Comparison of ENCODE assay signal across 1 cellular context in the genomic region with DNA sequence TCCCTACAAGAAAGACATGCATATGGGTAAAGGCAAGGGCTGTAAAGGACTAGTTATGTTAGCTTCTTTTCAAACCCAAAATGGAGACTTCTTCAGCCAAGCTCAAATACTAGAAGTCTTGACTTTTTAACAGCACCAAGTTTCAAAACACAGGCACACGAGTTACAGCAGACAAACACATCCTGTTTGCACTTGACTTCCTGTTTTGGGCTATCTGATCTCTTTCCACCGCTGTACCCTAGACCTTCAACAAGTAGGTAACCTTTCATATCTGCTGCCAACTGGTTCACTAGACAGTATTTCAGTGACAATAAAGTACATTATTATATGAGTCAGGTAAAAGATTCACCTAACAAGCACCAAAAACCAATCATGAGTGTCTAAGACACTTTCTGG.
TF ChIP-seq lines count a peak whose summit lies in the region.

No MANE protein-coding gene starts in this region.

TF ChIP-seq in GM12878, 131 proteins besides CTCF, POLR2A, EP300 and RAD21 (continued from another document and continues in another):
- no peak for TF ChIP-seq SKIL (IDR thresholded peaks at IDR 0.05; ENCODE audit: low read depth, poor library complexity, severe bottlenecking)
- no peak for TF ChIP-seq MYB (IDR thresholded peaks at IDR 0.05; ENCODE audit: borderline replicate concordance, low read depth, low read length)
- TF ChIP-seq FOS (IDR thresholded peaks at IDR 0.05; ENCODE audit: borderline replicate concordance, extremely low read depth, insufficient read length), result no peak
- TF ChIP-seq JUND (IDR thresholded peaks at IDR 0.05; ENCODE audit: low read depth, low read length), result no peak
- TF ChIP-seq MTA2 (IDR thresholded peaks at IDR 0.05; ENCODE audit: low read depth), result no peak
- peak; percentile 67 for TF ChIP-seq MAX (IDR thresholded peaks at IDR 0.05; ENCODE audit: low read depth, low read length)
- no peak for TF ChIP-seq MXI1 (IDR thresholded peaks at IDR 0.05; ENCODE audit: low read depth, low read length)
- no peak for TF ChIP-seq RB1 (IDR thresholded peaks at IDR 0.05; ENCODE audit: borderline replicate concordance)
- no peak for TF ChIP-seq TBL1XR1 (IDR thresholded peaks at IDR 0.05; ENCODE audit: low read depth, low read length)
- no peak for TF ChIP-seq TCF7 (IDR thresholded peaks at IDR 0.05; ENCODE audit: borderline replicate concordance)
- no peak for TF ChIP-seq CEBPZ (IDR thresholded peaks at IDR 0.05; ENCODE audit: low read depth, low read length)
- TF ChIP-seq TARDBP (IDR thresholded peaks at IDR 0.05; ENCODE audit: borderline replicate concordance), result no peak
- TF ChIP-seq NR2C2 (IDR thresholded peaks at IDR 0.05; ENCODE audit: borderline replicate concordance, control insufficient read depth, insufficient read length, low read depth), result no peak
- TF ChIP-seq POU2F2 (IDR thresholded peaks at IDR 0.05; ENCODE audit: borderline replicate concordance, low read depth, low read length), result no peak
- no peak for TF ChIP-seq CHD4 (IDR thresholded peaks at IDR 0.05)
- peak; percentile 90 for TF ChIP-seq SPI1 (IDR thresholded peaks at IDR 0.05; ENCODE audit: borderline replicate concordance, insufficient read depth, low read depth, low read length)
- TF ChIP-seq MTA3 (IDR thresholded peaks at IDR 0.05; ENCODE audit: borderline replicate concordance, low read length), result peak; percentile 67; the same call in 1 of the 2 replicates
- no peak for TF ChIP-seq ZNF207 (IDR thresholded peaks at IDR 0.05; ENCODE audit: borderline replicate concordance)
- peak; percentile 97 for TF ChIP-seq ZNF687 (IDR thresholded peaks at IDR 0.05)
- TF ChIP-seq KAT2A (conservative IDR thresholded peaks at IDR 0.05; ENCODE audit: control insufficient read depth, low read depth, low read length), result no peak
- TF ChIP-seq YY1 (IDR thresholded peaks at IDR 0.05; ENCODE audit: low read depth, low read length), result peak; percentile 42; the same call in 1 of the 2 replicates
- TF ChIP-seq SMARCA5 (IDR thresholded peaks at IDR 0.05), result no peak
- TF ChIP-seq SMC3 (IDR thresholded peaks at IDR 0.05; ENCODE audit: borderline replicate concordance, low read length), result no peak
- no peak for TF ChIP-seq STAT3 (IDR thresholded peaks at IDR 0.05; ENCODE audit: low read depth, low read length)
- no peak for TF ChIP-seq E4F1 (IDR thresholded peaks at IDR 0.05; ENCODE audit: borderline replicate concordance, partially characterized antibody)
- peak; percentile 3; the same call in 1 of the 2 replicates for TF ChIP-seq JUNB (IDR thresholded peaks at IDR 0.05)
- TF ChIP-seq SREBF2 (IDR thresholded peaks at IDR 0.05; ENCODE audit: low read length), result no peak
- TF ChIP-seq SIN3A (IDR thresholded peaks at IDR 0.05; ENCODE audit: low read depth, low read length), result no peak; the same call in 1 of the 2 replicates
- TF ChIP-seq CEBPB (IDR thresholded peaks at IDR 0.05; ENCODE audit: borderline replicate concordance in 1 of 2, low read depth in 2 of 2, low read length in 2 of 2), result no peak
- TF ChIP-seq CREM (IDR thresholded peaks at IDR 0.05; ENCODE audit: low read depth), result no peak
- no peak for TF ChIP-seq PAX8 (IDR thresholded peaks at IDR 0.05)
- TF ChIP-seq, protein P1, sequence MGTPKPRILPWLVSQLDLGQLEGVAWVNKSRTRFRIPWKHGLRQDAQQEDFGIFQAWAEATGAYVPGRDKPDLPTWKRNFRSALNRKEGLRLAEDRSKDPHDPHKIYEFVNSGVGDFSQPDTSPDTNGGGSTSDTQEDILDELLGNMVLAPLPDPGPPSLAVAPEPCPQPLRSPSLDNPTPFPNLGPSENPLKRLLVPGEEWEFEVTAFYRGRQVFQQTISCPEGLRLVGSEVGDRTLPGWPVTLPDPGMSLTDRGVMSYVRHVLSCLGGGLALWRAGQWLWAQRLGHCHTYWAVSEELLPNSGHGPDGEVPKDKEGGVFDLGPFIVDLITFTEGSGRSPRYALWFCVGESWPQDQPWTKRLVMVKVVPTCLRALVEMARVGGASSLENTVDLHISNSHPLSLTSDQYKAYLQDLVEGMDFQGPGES (IDR thresholded peaks at IDR 0.05), result no peak
- TF ChIP-seq ZBTB33 (IDR thresholded peaks at IDR 0.05), result no peak
- TF ChIP-seq SREBF1 (IDR thresholded peaks at IDR 0.05; ENCODE audit: low read length), result no peak
- TF ChIP-seq SP1 (IDR thresholded peaks at IDR 0.05; ENCODE audit: low read depth, low read length), result no peak
- no peak for TF ChIP-seq NFYA (IDR thresholded peaks at IDR 0.05; ENCODE audit: borderline replicate concordance, low read depth, low read length)
- TF ChIP-seq, protein P2, sequence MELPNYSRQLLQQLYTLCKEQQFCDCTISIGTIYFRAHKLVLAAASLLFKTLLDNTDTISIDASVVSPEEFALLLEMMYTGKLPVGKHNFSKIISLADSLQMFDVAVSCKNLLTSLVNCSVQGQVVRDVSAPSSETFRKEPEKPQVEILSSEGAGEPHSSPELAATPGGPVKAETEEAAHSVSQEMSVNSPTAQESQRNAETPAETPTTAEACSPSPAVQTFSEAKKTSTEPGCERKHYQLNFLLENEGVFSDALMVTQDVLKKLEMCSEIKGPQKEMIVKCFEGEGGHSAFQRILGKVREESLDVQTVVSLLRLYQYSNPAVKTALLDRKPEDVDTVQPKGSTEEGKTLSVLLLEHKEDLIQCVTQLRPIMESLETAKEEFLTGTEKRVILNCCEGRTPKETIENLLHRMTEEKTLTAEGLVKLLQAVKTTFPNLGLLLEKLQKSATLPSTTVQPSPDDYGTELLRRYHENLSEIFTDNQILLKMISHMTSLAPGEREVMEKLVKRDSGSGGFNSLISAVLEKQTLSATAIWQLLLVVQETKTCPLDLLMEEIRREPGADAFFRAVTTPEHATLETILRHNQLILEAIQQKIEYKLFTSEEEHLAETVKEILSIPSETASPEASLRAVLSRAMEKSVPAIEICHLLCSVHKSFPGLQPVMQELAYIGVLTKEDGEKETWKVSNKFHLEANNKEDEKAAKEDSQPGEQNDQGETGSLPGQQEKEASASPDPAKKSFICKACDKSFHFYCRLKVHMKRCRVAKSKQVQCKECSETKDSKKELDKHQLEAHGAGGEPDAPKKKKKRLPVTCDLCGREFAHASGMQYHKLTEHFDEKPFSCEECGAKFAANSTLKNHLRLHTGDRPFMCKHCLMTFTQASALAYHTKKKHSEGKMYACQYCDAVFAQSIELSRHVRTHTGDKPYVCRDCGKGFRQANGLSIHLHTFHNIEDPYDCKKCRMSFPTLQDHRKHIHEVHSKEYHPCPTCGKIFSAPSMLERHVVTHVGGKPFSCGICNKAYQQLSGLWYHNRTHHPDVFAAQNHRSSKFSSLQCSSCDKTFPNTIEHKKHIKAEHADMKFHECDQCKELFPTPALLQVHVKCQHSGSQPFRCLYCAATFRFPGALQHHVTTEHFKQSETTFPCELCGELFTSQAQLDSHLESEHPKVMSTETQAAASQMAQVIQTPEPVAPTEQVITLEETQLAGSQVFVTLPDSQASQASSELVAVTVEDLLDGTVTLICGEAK (IDR thresholded peaks at IDR 0.05; ENCODE audit: borderline replicate concordance), result peak; percentile 61; the same call in 1 of the 2 replicates
- no peak for TF ChIP-seq SMAD5 (IDR thresholded peaks at IDR 0.05; ENCODE audit: low read depth)
- TF ChIP-seq, protein P3, sequence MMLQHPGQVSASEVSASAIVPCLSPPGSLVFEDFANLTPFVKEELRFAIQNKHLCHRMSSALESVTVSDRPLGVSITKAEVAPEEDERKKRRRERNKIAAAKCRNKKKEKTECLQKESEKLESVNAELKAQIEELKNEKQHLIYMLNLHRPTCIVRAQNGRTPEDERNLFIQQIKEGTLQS (IDR thresholded peaks at IDR 0.05; ENCODE audit: borderline replicate concordance, extremely low read depth, low read depth, low read length), result no peak
